20 cellular contexts compared by ENCODE assay signal in genomic region chr4:48197643-48198237, GRCh38.
DNase-seq lines count a peak whose midpoint lies in the region; ATAC-seq and TF ChIP-seq lines count a peak whose summit lies in the region.
"Had no signal": no experiment of that assay in that cellular context is flagged by ENCODE, and none has a peak within 500 bp of the region (broad histone marks: within the 10 kb centered on the region; RNA-seq: fewer than 3 reads in every experiment).

No MANE protein-coding gene starts in this region.

- H3K27ac ChIP-seq in DOHH2 (ENCODE audit: low read depth, low read length) (peak overlapping the region; percentile 88), neural progenitor cell (no peak overlapping the region)
- H3K27ac ChIP-seq: esophagus muscularis mucosa, HL-60, PC-9, SJCRH30, tibial artery had no signal

- H3K79me2 ChIP-seq in DOHH2 (ENCODE audit: control insufficient read depth, low read length), result peaks cover 72% of the 10 kb centered on the region
- H3K79me2 ChIP-seq in neural progenitor cell (ENCODE audit: low read depth), result no peaks in the 10 kb centered on the region

- POLR2A ChIA-PET in activated B cell treated with CpG ODN at 0.5 μM for 24 hours (lab: Charles Lee), result interaction anchor here (0.9 to 2.6 kb wide), 2 partner anchors 13 to 21 kb away, joined by 3 to 10 read pairs; no protein-coding TSS in a partner anchor

- no peaks in the 10 kb centered on the region for H3K9me2 ChIP-seq in DOHH2 (replicated peaks; ENCODE audit: control insufficient read depth, low read length)

- H3K4me1 Mint-ChIP-seq in activated B cell treated with CpG ODN at 0.5 μM for 24 hours (peaks cover 74% of the 10 kb centered on the region), neural progenitor cell (no peaks in the 10 kb centered on the region)

- no peak overlapping the region for H3K4me3 Mint-ChIP-seq in activated B cell treated with CpG ODN at 0.5 μM for 24 hours
- H3K4me3 Mint-ChIP-seq in neural progenitor cell, result no peak overlapping the region
- H3K4me3 Mint-ChIP-seq: CD14-positive monocyte had no signal

- TF ChIP-seq CTCF in DOHH2 (IDR thresholded peaks at IDR 0.05; ENCODE audit: low read depth, low read length, poor library complexity, severe bottlenecking) (no peak), activated B cell treated with CpG ODN at 0.5 μM for 24 hours (IDR thresholded peaks at IDR 0.05) (no peak), neural progenitor cell (IDR thresholded peaks at IDR 0.05) (no peak)

- DNase-seq in activated B cell treated with CpG ODN at 0.5 μM for 24 hours (no peak), SHP77 treated with DMSO at 0.1 percent for 48 hours (lab: John Stamatoyannopoulos, UW) (no peak), NCI-H510A (lab: John Stamatoyannopoulos, UW) (no peak), neural progenitor cell (ENCODE audit: low spot score) (no peak)
- no peak for DNase-seq in activated CD4-positive, alpha-beta T cell treated with anti-CD3 and anti-CD28 coated beads for 1 hour
- DNase-seq: activated effector memory CD4-positive, alpha-beta T cell treated with anti-CD3 and anti-CD28 coated beads, Interleukin-2, amount 50 U/mL, for 16 hours; DMS 273 treated with DMSO at 0.1 percent for 48 hours; left colon; NCI-H2081; NCI-H526 treated with DMSO at 0.1 percent for 48 hours; PC-9; SJCRH30; stimulated activated CD4-positive, alpha-beta T cell treated with anti-CD3 and anti-CD28 coated beads, Interleukin-12 subunit alpha, Interleukin-12 subunit beta, amount 100 ng/mL, for 4 hours; tibial artery had no signal

- H3K4me1 ChIP-seq in DOHH2 (ENCODE audit: control insufficient read depth, low read length), result peaks cover 98% of the 10 kb centered on the region
- no peaks in the 10 kb centered on the region for H3K4me1 ChIP-seq in neural progenitor cell
- H3K4me1 ChIP-seq: tibial artery had no signal

- H4K20me1 ChIP-seq in DOHH2 (ENCODE audit: control insufficient read depth, insufficient read depth, low read depth, low read length) (no peaks in the 10 kb centered on the region), neural progenitor cell (ENCODE audit: low read depth) (no peaks in the 10 kb centered on the region)

- H3K27me3 ChIP-seq in DOHH2 (ENCODE audit: control insufficient read depth, low read length), result no peaks in the 10 kb centered on the region
- no peaks in the 10 kb centered on the region for H3K27me3 ChIP-seq in neural progenitor cell
- H3K27me3 ChIP-seq: esophagus muscularis mucosa, SJCRH30, tibial artery had no signal

- H3K9me3 ChIP-seq in DOHH2 (ENCODE audit: control insufficient read depth, insufficient read depth, low read length), result no peaks in the 10 kb centered on the region
- no peaks in the 10 kb centered on the region for H3K9me3 ChIP-seq in neural progenitor cell (ENCODE audit: low read depth)
- H3K9me3 ChIP-seq: esophagus muscularis mucosa, SJCRH30, tibial artery had no signal

- no peak overlapping the region for H2AFZ ChIP-seq in neural progenitor cell (replicated peaks)
- H2AFZ ChIP-seq: PC-9 had no signal

- H3K36me3 ChIP-seq in DOHH2 (ENCODE audit: control insufficient read depth, low read length), result no peaks in the 10 kb centered on the region
- no peaks in the 10 kb centered on the region for H3K36me3 ChIP-seq in neural progenitor cell
- H3K36me3 ChIP-seq: esophagus muscularis mucosa, SJCRH30, tibial artery had no signal

- H3K9me3 Mint-ChIP-seq in activated B cell treated with CpG ODN at 0.5 μM for 24 hours (no peaks in the 10 kb centered on the region), neural progenitor cell (no peaks in the 10 kb centered on the region)

- peaks cover 1% of the 10 kb centered on the region for H3K36me3 Mint-ChIP-seq in activated B cell treated with CpG ODN at 0.5 μM for 24 hours (ENCODE audit: low read depth)
- no peaks in the 10 kb centered on the region for H3K36me3 Mint-ChIP-seq in neural progenitor cell

- H3K4me2 ChIP-seq in DOHH2 (ENCODE audit: low read length) (peak overlapping the region; percentile 84), neural progenitor cell (no peak overlapping the region)
- H3K4me2 ChIP-seq: PC-9 had no signal

- H3K27ac Mint-ChIP-seq in activated B cell treated with CpG ODN at 0.5 μM for 24 hours, result peak overlapping the region; percentile 73
- no peak overlapping the region for H3K27ac Mint-ChIP-seq in neural progenitor cell

- no peak overlapping the region for H3K9ac ChIP-seq in neural progenitor cell

- H3K4me3 ChIP-seq in DOHH2 (ENCODE audit: low read length), result peak overlapping the region; percentile 74
- H3K4me3 ChIP-seq in neural progenitor cell, result no peak overlapping the region
- H3K4me3 ChIP-seq: esophagus muscularis mucosa, PC-9, SJCRH30, tibial artery had no signal

- intact Hi-C loops in activated B cell treated with CpG ODN at 0.5 μM for 24 hours (cut with micrococcal nuclease), result loop anchor here (5.0 kb wide), 2 partner anchors 145 to 150 kb away; partner anchors contain the start of gene SLAIN2

- ATAC-seq in GM21515 (IDR thresholded peaks at IDR 0.05; ENCODE audit: unreplicated experiment) (peak; percentile 32), HG03432 (IDR thresholded peaks at IDR 0.05; ENCODE audit: unreplicated experiment) (peak; percentile 29), activated B cell treated with CpG ODN at 0.5 μM for 24 hours (ENCODE audit: low read depth) (peak; percentile 43)
- ATAC-seq: left colon had no signal

- H3K27me3 Mint-ChIP-seq in activated B cell treated with CpG ODN at 0.5 μM for 24 hours, result no peaks in the 10 kb centered on the region
- no peaks in the 10 kb centered on the region for H3K27me3 Mint-ChIP-seq in neural progenitor cell (ENCODE audit: insufficient read depth, low read depth)

- peaks cover 14% of the 10 kb centered on the region for H3F3A ChIP-seq in DOHH2 (ENCODE audit: control insufficient read depth, insufficient read depth)
- H3F3A ChIP-seq in neural progenitor cell (ENCODE audit: low read depth), result no peaks in the 10 kb centered on the region

- CTCF ChIA-PET in activated B cell treated with CpG ODN at 0.5 μM for 24 hours (lab: Charles Lee), result interaction anchor here (1.1 to 1.8 kb wide), 2 partner anchors 14 to 77 kb away, joined by 3 to 6 read pairs; no protein-coding TSS in a partner anchor
